Comparison of ENCODE assay signal across 1 cellular context in genomic region chr19:30812099-30812684, GRCh38.
TF ChIP-seq lines count a peak whose summit lies in the region.

No MANE protein-coding gene starts in this region.

TF ChIP-seq in HepG2, 621 proteins besides CTCF, POLR2A, EP300 and RAD21 (continued from another document):
- TF ChIP-seq, protein P1, sequence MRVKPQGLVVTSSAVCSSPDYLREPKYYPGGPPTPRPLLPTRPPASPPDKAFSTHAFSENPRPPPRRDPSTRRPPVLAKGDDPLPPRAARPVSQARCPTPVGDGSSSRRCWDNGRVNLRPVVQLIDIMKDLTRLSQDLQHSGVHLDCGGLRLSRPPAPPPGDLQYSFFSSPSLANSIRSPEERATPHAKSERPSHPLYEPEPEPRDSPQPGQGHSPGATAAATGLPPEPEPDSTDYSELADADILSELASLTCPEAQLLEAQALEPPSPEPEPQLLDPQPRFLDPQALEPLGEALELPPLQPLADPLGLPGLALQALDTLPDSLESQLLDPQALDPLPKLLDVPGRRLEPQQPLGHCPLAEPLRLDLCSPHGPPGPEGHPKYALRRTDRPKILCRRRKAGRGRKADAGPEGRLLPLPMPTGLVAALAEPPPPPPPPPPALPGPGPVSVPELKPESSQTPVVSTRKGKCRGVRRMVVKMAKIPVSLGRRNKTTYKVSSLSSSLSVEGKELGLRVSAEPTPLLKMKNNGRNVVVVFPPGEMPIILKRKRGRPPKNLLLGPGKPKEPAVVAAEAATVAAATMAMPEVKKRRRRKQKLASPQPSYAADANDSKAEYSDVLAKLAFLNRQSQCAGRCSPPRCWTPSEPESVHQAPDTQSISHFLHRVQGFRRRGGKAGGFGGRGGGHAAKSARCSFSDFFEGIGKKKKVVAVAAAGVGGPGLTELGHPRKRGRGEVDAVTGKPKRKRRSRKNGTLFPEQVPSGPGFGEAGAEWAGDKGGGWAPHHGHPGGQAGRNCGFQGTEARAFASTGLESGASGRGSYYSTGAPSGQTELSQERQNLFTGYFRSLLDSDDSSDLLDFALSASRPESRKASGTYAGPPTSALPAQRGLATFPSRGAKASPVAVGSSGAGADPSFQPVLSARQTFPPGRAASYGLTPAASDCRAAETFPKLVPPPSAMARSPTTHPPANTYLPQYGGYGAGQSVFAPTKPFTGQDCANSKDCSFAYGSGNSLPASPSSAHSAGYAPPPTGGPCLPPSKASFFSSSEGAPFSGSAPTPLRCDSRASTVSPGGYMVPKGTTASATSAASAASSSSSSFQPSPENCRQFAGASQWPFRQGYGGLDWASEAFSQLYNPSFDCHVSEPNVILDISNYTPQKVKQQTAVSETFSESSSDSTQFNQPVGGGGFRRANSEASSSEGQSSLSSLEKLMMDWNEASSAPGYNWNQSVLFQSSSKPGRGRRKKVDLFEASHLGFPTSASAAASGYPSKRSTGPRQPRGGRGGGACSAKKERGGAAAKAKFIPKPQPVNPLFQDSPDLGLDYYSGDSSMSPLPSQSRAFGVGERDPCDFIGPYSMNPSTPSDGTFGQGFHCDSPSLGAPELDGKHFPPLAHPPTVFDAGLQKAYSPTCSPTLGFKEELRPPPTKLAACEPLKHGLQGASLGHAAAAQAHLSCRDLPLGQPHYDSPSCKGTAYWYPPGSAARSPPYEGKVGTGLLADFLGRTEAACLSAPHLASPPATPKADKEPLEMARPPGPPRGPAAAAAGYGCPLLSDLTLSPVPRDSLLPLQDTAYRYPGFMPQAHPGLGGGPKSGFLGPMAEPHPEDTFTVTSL (CRISPR knock-in tag; IDR thresholded peaks at IDR 0.05; ENCODE audit: borderline replicate concordance), result peak; percentile 42; the same call in 1 of the 2 replicates
- TF ChIP-seq KDM6A (CRISPR knock-in tag; IDR thresholded peaks at IDR 0.05; ENCODE audit: low read depth) (0 out of 2 replicates have a peak, but pooled peaks have one; percentile 8), HNF4A (CRISPR knock-in tag; IDR thresholded peaks at IDR 0.05) (peak; percentile 55), ZSCAN20 (CRISPR knock-in tag; IDR thresholded peaks at IDR 0.05; ENCODE audit: borderline replicate concordance) (no peak), GATAD2A (CRISPR knock-in tag; IDR thresholded peaks at IDR 0.05) (peak; percentile 40; the same call in 1 of the 2 replicates), PAXIP1 (CRISPR knock-in tag; conservative IDR thresholded peaks at IDR 0.05) (peak; percentile 86), ZMYM3 (CRISPR knock-in tag; IDR thresholded peaks at IDR 0.05) (0 out of 2 replicates have a peak, but pooled peaks have one; percentile 25), HNRNPK (IDR thresholded peaks at IDR 0.05; ENCODE audit: low read depth, low read length, poor library complexity, severe bottlenecking) (peak; percentile 28), FOXA1 (IDR thresholded peaks at IDR 0.05) (0 out of 2 replicates have a peak, but pooled peaks have one; percentile 37), FOXA1 (CRISPR knock-in tag; IDR thresholded peaks at IDR 0.05) (peak; percentile 70), CREB1 (IDR thresholded peaks at IDR 0.05) (no peak), CREB1 (CRISPR knock-in tag; IDR thresholded peaks at IDR 0.05) (0 out of 2 replicates have a peak, but pooled peaks have one; percentile 27), ZNF234 (CRISPR knock-in tag; conservative IDR thresholded peaks at IDR 0.05) (no peak), SOX13 (IDR thresholded peaks at IDR 0.05) (no peak), SOX13 (CRISPR knock-in tag; conservative IDR thresholded peaks at IDR 0.05 in 1 of 2, IDR thresholded peaks at IDR 0.05 in 1 of 2) (peak in 1 of 2 experiments; percentile 18; a peak in 1 of 4 replicates), MEIS1 (CRISPR knock-in tag; IDR thresholded peaks at IDR 0.05; ENCODE audit: borderline replicate concordance) (peak; percentile 62; the same call in 1 of the 2 replicates), ZNF567 (CRISPR knock-in tag; IDR thresholded peaks at IDR 0.05; ENCODE audit: borderline replicate concordance) (no peak), TCF7 (IDR thresholded peaks at IDR 0.05; ENCODE audit: low read depth) (no peak), ZXDC (CRISPR knock-in tag; IDR thresholded peaks at IDR 0.05) (no peak), ARID5B (CRISPR knock-in tag; IDR thresholded peaks at IDR 0.05) (peak; percentile 53; the same call in 1 of the 2 replicates), PBX2 (CRISPR knock-in tag; IDR thresholded peaks at IDR 0.05) (peak; percentile 75), GPN1 (CRISPR knock-in tag; IDR thresholded peaks at IDR 0.05; ENCODE audit: borderline replicate concordance) (no peak), ZNF670 (CRISPR knock-in tag; IDR thresholded peaks at IDR 0.05; ENCODE audit: borderline replicate concordance) (no peak), FOXP1 (IDR thresholded peaks at IDR 0.05) (no peak), FOXP1 (CRISPR knock-in tag; IDR thresholded peaks at IDR 0.05) (peak; percentile 67), ATAD3A (CRISPR knock-in tag; IDR thresholded peaks at IDR 0.05) (no peak)
- TF ChIP-seq, protein P2, sequence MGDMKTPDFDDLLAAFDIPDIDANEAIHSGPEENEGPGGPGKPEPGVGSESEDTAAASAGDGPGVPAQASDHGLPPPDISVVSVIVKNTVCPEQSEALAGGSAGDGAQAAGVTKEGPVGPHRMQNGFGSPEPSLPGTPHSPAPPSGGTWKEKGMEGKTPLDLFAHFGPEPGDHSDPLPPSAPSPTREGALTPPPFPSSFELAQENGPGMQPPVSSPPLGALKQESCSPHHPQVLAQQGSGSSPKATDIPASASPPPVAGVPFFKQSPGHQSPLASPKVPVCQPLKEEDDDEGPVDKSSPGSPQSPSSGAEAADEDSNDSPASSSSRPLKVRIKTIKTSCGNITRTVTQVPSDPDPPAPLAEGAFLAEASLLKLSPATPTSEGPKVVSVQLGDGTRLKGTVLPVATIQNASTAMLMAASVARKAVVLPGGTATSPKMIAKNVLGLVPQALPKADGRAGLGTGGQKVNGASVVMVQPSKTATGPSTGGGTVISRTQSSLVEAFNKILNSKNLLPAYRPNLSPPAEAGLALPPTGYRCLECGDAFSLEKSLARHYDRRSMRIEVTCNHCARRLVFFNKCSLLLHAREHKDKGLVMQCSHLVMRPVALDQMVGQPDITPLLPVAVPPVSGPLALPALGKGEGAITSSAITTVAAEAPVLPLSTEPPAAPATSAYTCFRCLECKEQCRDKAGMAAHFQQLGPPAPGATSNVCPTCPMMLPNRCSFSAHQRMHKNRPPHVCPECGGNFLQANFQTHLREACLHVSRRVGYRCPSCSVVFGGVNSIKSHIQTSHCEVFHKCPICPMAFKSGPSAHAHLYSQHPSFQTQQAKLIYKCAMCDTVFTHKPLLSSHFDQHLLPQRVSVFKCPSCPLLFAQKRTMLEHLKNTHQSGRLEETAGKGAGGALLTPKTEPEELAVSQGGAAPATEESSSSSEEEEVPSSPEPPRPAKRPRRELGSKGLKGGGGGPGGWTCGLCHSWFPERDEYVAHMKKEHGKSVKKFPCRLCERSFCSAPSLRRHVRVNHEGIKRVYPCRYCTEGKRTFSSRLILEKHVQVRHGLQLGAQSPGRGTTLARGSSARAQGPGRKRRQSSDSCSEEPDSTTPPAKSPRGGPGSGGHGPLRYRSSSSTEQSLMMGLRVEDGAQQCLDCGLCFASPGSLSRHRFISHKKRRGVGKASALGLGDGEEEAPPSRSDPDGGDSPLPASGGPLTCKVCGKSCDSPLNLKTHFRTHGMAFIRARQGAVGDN (CRISPR knock-in tag; IDR thresholded peaks at IDR 0.05), result peak; percentile 33; the same call in 1 of the 2 replicates
